In genomic region chr7:106416430-106416829, GRCh38 we compare ENCODE assay signal across 2 cellular contexts.
TF ChIP-seq lines count a peak whose summit lies in the region.

No MANE protein-coding gene starts in this region.

TF ChIP-seq in liver, 16 proteins besides CTCF, POLR2A, EP300 and RAD21 (continued from another document):
- TF ChIP-seq ZBTB33 (IDR thresholded peaks at IDR 0.05) (no peak), TAF1 (conservative IDR thresholded peaks at IDR 0.05) (no peak), GABPA (IDR thresholded peaks at IDR 0.05 in 1 of 2, conservative IDR thresholded peaks at IDR 0.05 in 1 of 2) (no peak), RXRA (IDR thresholded peaks at IDR 0.05) (no peak), FOXA1 (IDR thresholded peaks at IDR 0.05) (no peak)
TF ChIP-seq in liver: peak in this region for 0.

TF ChIP-seq in HepG2, 621 proteins besides CTCF, POLR2A, EP300 and RAD21 (continued from another document):
- TF ChIP-seq SRSF9 (IDR thresholded peaks at IDR 0.05; ENCODE audit: borderline replicate concordance, insufficient read depth, low read depth, low read length, poor library complexity, severe bottlenecking) (no peak), MTA3 (CRISPR knock-in tag; IDR thresholded peaks at IDR 0.05) (no peak), DR1 (CRISPR knock-in tag; IDR thresholded peaks at IDR 0.05) (no peak), THAP9 (CRISPR knock-in tag; IDR thresholded peaks at IDR 0.05; ENCODE audit: borderline replicate concordance) (no peak), BCL6 (CRISPR knock-in tag; IDR thresholded peaks at IDR 0.05) (no peak), REXO4 (CRISPR knock-in tag; IDR thresholded peaks at IDR 0.05; ENCODE audit: borderline replicate concordance) (no peak), PBX2 (CRISPR knock-in tag; IDR thresholded peaks at IDR 0.05) (no peak), PRPF4 (IDR thresholded peaks at IDR 0.05; ENCODE audit: low read depth, low read length, poor library complexity, severe bottlenecking) (no peak), ZNF761 (CRISPR knock-in tag; conservative IDR thresholded peaks at IDR 0.05) (no peak), KIAA2018 (CRISPR knock-in tag; IDR thresholded peaks at IDR 0.05; ENCODE audit: borderline replicate concordance) (no peak), ZNF343 (CRISPR knock-in tag; IDR thresholded peaks at IDR 0.05) (no peak), TFDP1 (CRISPR knock-in tag; IDR thresholded peaks at IDR 0.05; ENCODE audit: borderline replicate concordance) (no peak), YY1 (IDR thresholded peaks at IDR 0.05; ENCODE audit: insufficient read depth, insufficient replicate concordance, low read depth, low read length) (no peak), ZNF24 (IDR thresholded peaks at IDR 0.05) (no peak)
TF ChIP-seq in HepG2: peak in this region for 0.
